ENCODE assay signal across 7 cellular contexts in genomic region chr9:126722252-126722921, GRCh38.
DNase-seq lines count a peak whose midpoint lies in the region; ATAC-seq and TF ChIP-seq lines count a peak whose summit lies in the region.

No MANE protein-coding gene starts in this region.

- H3K27me3 Mint-ChIP-seq in mesothelial cell of epicardium (ENCODE audit: low read depth), result peaks cover 43% of the 10 kb centered on the region

- no peaks in the 10 kb centered on the region for H3K36me3 Mint-ChIP-seq in mesothelial cell of epicardium

- no peak overlapping the region for H3K27ac Mint-ChIP-seq in mesothelial cell of epicardium

- H3K27ac ChIP-seq in duodenal mucosa (ENCODE audit: low read depth, low read length), result peak overlapping the region; percentile 78

- H3K4me1 ChIP-seq in duodenal mucosa (ENCODE audit: control insufficient read depth in 1 of 2, insufficient read depth in 2 of 2, low read length in 2 of 2), result peaks cover 0 to 22% of the 10 kb centered on the region in 2 donors

- peaks cover 14% of the 10 kb centered on the region for H3K4me1 Mint-ChIP-seq in mesothelial cell of epicardium

- peak overlapping the region in 1 of 2 donors; percentile 39 for H3K9ac ChIP-seq in duodenal mucosa (ENCODE audit: low read depth in 1 of 2, low read length in 2 of 2)

- ATAC-seq in GM18520 (IDR thresholded peaks at IDR 0.05; ENCODE audit: unreplicated experiment) (peak; percentile 66), HG02852 (IDR thresholded peaks at IDR 0.05; ENCODE audit: unreplicated experiment) (peak; percentile 66)

- H3K4me3 ChIP-seq in duodenal mucosa (ENCODE audit: low read depth in 1 of 2, low read length in 2 of 2), result peak overlapping the region; percentile 12 to 52

- TF ChIP-seq CTCF in mesothelial cell of epicardium (IDR thresholded peaks at IDR 0.05; ENCODE audit: unreplicated experiment), result no peak

- H3K9me3 Mint-ChIP-seq in mesothelial cell of epicardium, result no peaks in the 10 kb centered on the region

- H3K9me3 ChIP-seq in duodenal mucosa (ENCODE audit: control insufficient read depth in 1 of 2, low read length in 2 of 2), result no peaks in the 10 kb centered on the region

- peak overlapping the region; percentile 56 for H3K4me3 Mint-ChIP-seq in mesothelial cell of epicardium

- H3K27me3 ChIP-seq in duodenal mucosa (ENCODE audit: control insufficient read depth in 1 of 2, insufficient read depth in 2 of 2, low read length in 2 of 2), result peaks cover 29 to 30% of the 10 kb centered on the region in 2 donors

- no peaks in the 10 kb centered on the region for H3K36me3 ChIP-seq in duodenal mucosa (ENCODE audit: control insufficient read depth in 1 of 2, insufficient read depth in 2 of 2, low read length in 2 of 2)

- DNase-seq in NCI-H345 (lab: John Stamatoyannopoulos, UW) (peak; percentile 64), mesothelial cell of epicardium (ENCODE audit: low spot score in 2 of 2, unreplicated experiment in 2 of 2) (peak; percentile 77 to 82)
- peak; percentile 90 for DNase-seq in activated CD4-positive, alpha-beta T cell treated with anti-CD3 and anti-CD28 coated beads, Interleukin-2, amount 50 U/mL, for 4 hours
- DNase-seq in stimulated activated CD8-positive, alpha-beta memory T cell treated with anti-CD3 and anti-CD28 coated beads, Interleukin-2, amount 100 ng/mL, for 1 hour (ENCODE audit: low read depth in 2 of 2), result peak; percentile 73 to 88

Comparison
In these comparisons a context has a peak if more than half of its experiments do, and no peak if none do; other contexts are left out.
1. Peak in every context shown above with its lines: DNase-seq, ATAC-seq, H3K4me3 ChIP-seq and H3K27ac ChIP-seq.